In genomic region chr7:13990319-13990983, GRCh38 we compare ENCODE assay signal across 1 cellular context.
TF ChIP-seq lines count a peak whose summit lies in the region.

No MANE protein-coding gene starts in this region.

TF ChIP-seq in H1, 55 proteins besides CTCF, POLR2A, EP300 and RAD21 (continued from another document):
- TF ChIP-seq, protein P1, sequence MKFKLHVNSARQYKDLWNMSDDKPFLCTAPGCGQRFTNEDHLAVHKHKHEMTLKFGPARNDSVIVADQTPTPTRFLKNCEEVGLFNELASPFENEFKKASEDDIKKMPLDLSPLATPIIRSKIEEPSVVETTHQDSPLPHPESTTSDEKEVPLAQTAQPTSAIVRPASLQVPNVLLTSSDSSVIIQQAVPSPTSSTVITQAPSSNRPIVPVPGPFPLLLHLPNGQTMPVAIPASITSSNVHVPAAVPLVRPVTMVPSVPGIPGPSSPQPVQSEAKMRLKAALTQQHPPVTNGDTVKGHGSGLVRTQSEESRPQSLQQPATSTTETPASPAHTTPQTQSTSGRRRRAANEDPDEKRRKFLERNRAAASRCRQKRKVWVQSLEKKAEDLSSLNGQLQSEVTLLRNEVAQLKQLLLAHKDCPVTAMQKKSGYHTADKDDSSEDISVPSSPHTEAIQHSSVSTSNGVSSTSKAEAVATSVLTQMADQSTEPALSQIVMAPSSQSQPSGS (IDR thresholded peaks at IDR 0.05; ENCODE audit: low read length): 0 out of 2 replicates have a peak, but pooled peaks have one; percentile 15
- TF ChIP-seq TBP (IDR thresholded peaks at IDR 0.05; ENCODE audit: low read depth, low read length) (peak; percentile 81), CHD1 (IDR thresholded peaks at IDR 0.05; ENCODE audit: low read depth, low read length) (peak; percentile 55; the same call in 1 of the 2 replicates), KDM4A (IDR thresholded peaks at IDR 0.05; ENCODE audit: low read depth, low read length, severe bottlenecking) (peak; percentile 7), SP1 (IDR thresholded peaks at IDR 0.05; ENCODE audit: low read depth, low read length) (peak; percentile 12; the same call in 1 of the 2 replicates), SP4 (IDR thresholded peaks at IDR 0.05; ENCODE audit: low read length) (no peak), TAF7 (optimal IDR thresholded peaks at IDR 0.05; ENCODE audit: borderline replicate concordance, low read depth, low read length) (no peak)
